Comparison of ENCODE assay signal across 15 cellular contexts in genomic region chr19:42461700-42462324, GRCh38.
DNase-seq lines count a peak whose midpoint lies in the region; TF ChIP-seq lines count a peak whose summit lies in the region.
"Had no signal": no experiment of that assay in that cellular context is flagged by ENCODE, and none has a peak within 500 bp of the region (broad histone marks: within the 10 kb centered on the region; RNA-seq: fewer than 3 reads in every experiment).

No MANE protein-coding gene starts in this region.

- DNase-seq in SW480 (ENCODE audit: low spot score) (peak; percentile 45), globus pallidus (ENCODE audit: low spot score) (peak; percentile 96), putamen (ENCODE audit: low spot score) (peak; percentile 94), NCI-H146 (lab: John Stamatoyannopoulos, UW) (no peak), kidney tubule cell (ENCODE audit: low spot score) (no peak), GM13976 (ENCODE audit: low spot score) (no peak)
- DNase-seq: activated gamma-delta T cell; BE2C; DMS53; naive thymus-derived CD4-positive, alpha-beta T cell; NCI-H1436 treated with DMSO at 0.1 percent for 48 hours; NCI-H2227 treated with DMSO at 0.1 percent for 48 hours; stimulated activated CD4-positive, alpha-beta T cell treated with anti-CD3 and anti-CD28 coated beads, Interleukin-1b, Interleukin-23, amount 100 ng/mL, for 48 hours had no signal

- no peaks in the 10 kb centered on the region for H3K27me3 ChIP-seq in DOHH2 (ENCODE audit: control insufficient read depth, low read length)

- peaks cover 37% of the 10 kb centered on the region for H3F3A ChIP-seq in DOHH2 (ENCODE audit: control insufficient read depth, insufficient read depth)

- peaks cover 56% of the 10 kb centered on the region for H3K4me1 ChIP-seq in DOHH2 (ENCODE audit: control insufficient read depth, low read length)
- H3K4me1 ChIP-seq: BE2C had no signal

- in situ Hi-C loops in GM13976 (cut with MboI; ENCODE audit: low sequenced_read_pairs, unreplicated experiment): no loop called here

- H3K4me3 ChIP-seq in DOHH2 (ENCODE audit: low read length): no peak overlapping the region
- H3K4me3 ChIP-seq: HAP-1 had no signal

- no peak for TF ChIP-seq CTCF in DOHH2 (IDR thresholded peaks at IDR 0.05; ENCODE audit: low read depth, low read length, poor library complexity, severe bottlenecking)
- TF ChIP-seq CTCF in GM13976 (IDR thresholded peaks at IDR 0.05; ENCODE audit: borderline replicate concordance, control extremely low read depth, extremely low read depth, insufficient read depth, missing control alignments): no peak

- H3K27ac ChIP-seq in DOHH2 (ENCODE audit: low read depth, low read length): peak overlapping the region; percentile 99

- H4K20me1 ChIP-seq in DOHH2 (ENCODE audit: control insufficient read depth, insufficient read depth, low read depth, low read length): no peaks in the 10 kb centered on the region

- no peak overlapping the region for H3K4me2 ChIP-seq in DOHH2 (ENCODE audit: low read length)

- H3K9me2 ChIP-seq in DOHH2 (replicated peaks; ENCODE audit: control insufficient read depth, low read length): no peaks in the 10 kb centered on the region

- no peaks in the 10 kb centered on the region for H3K79me2 ChIP-seq in DOHH2 (ENCODE audit: control insufficient read depth, low read length)

- no peaks in the 10 kb centered on the region for H3K36me3 ChIP-seq in DOHH2 (ENCODE audit: control insufficient read depth, low read length)
- H3K36me3 ChIP-seq: BE2C, HAP-1 had no signal

- no peaks in the 10 kb centered on the region for H3K9me3 ChIP-seq in DOHH2 (ENCODE audit: control insufficient read depth, insufficient read depth, low read length)
- H3K9me3 ChIP-seq: BE2C, HAP-1 had no signal

Comparison
In these comparisons a context has a peak if more than half of its experiments do, and no peak if none do; other contexts are left out.
1. DNase-seq: peak in SW480 (single experiment), globus pallidus (single experiment) and putamen (single experiment); none in NCI-H146 (single experiment), kidney tubule cell (single experiment) and GM13976 (single experiment).